In genomic region chr17:4405038-4405669, GRCh38 we compare ENCODE assay signal across 2 cellular contexts.
TF ChIP-seq lines count a peak whose summit lies in the region.

No MANE protein-coding gene starts in this region.

TF ChIP-seq in IMR-90, 13 proteins besides CTCF, POLR2A, EP300 and RAD21:
- TF ChIP-seq NFE2L2 (IDR thresholded peaks at IDR 0.05; ENCODE audit: low read depth, low read length) (no peak), CEBPB (IDR thresholded peaks at IDR 0.05; ENCODE audit: low read depth, low read length) (no peak), MAFK (IDR thresholded peaks at IDR 0.05; ENCODE audit: low read depth, low read length) (no peak), MXI1 (IDR thresholded peaks at IDR 0.05; ENCODE audit: borderline replicate concordance, low read depth, low read length) (no peak), ELK1 (IDR thresholded peaks at IDR 0.05; ENCODE audit: borderline replicate concordance, low read depth, low read length) (no peak), FOS (IDR thresholded peaks at IDR 0.05; ENCODE audit: low read depth, low read length) (no peak), RFX5 (IDR thresholded peaks at IDR 0.05; ENCODE audit: low read depth, low read length) (no peak), USF2 (IDR thresholded peaks at IDR 0.05; ENCODE audit: low read depth, low read length) (no peak), SMC3 (IDR thresholded peaks at IDR 0.05; ENCODE audit: low read depth, low read length) (no peak), CHD1 (IDR thresholded peaks at IDR 0.05; ENCODE audit: low read depth, low read length) (no peak), MAZ (IDR thresholded peaks at IDR 0.05; ENCODE audit: borderline replicate concordance, low read depth, low read length) (no peak), BHLHE40 (IDR thresholded peaks at IDR 0.05; ENCODE audit: low read depth, low read length) (no peak), RCOR1 (IDR thresholded peaks at IDR 0.05; ENCODE audit: insufficient replicate concordance, low read length) (no peak)

TF ChIP-seq in H1, 55 proteins besides CTCF, POLR2A, EP300 and RAD21:
- TF ChIP-seq SRF (IDR thresholded peaks at IDR 0.05; ENCODE audit: low read depth, low read length), result no peak
- no peak for TF ChIP-seq NANOG (IDR thresholded peaks at IDR 0.05; ENCODE audit: insufficient read depth, low read depth, low read length, poor library complexity, severe bottlenecking)
- no peak for TF ChIP-seq HDAC6 (IDR thresholded peaks at IDR 0.05; ENCODE audit: low read depth, low read length)
- TF ChIP-seq SIX5 (IDR thresholded peaks at IDR 0.05; ENCODE audit: low read depth, low read length), result no peak
- no peak for TF ChIP-seq CREB1 (IDR thresholded peaks at IDR 0.05)
- TF ChIP-seq HDAC2 (IDR thresholded peaks at IDR 0.05; ENCODE audit: borderline replicate concordance in 1 of 2, low read depth in 2 of 2, low read length in 2 of 2), result no peak
- TF ChIP-seq POLR2AphosphoS5 (IDR thresholded peaks at IDR 0.05; ENCODE audit: low read depth, low read length), result no peak
- TF ChIP-seq ZNF274 (IDR thresholded peaks at IDR 0.05; ENCODE audit: borderline replicate concordance, extremely low read depth, low read length), result no peak
- TF ChIP-seq CHD1 (IDR thresholded peaks at IDR 0.05; ENCODE audit: low read depth, low read length), result no peak
- no peak for TF ChIP-seq YY1 (IDR thresholded peaks at IDR 0.05; ENCODE audit: low read depth, low read length)
- no peak for TF ChIP-seq CBX5 (IDR thresholded peaks at IDR 0.05; ENCODE audit: low read depth, low read length)
- no peak for TF ChIP-seq ATF3 (IDR thresholded peaks at IDR 0.05; ENCODE audit: insufficient read depth, low read depth, low read length)
- TF ChIP-seq GABPA (IDR thresholded peaks at IDR 0.05; ENCODE audit: borderline replicate concordance, insufficient read depth, low read length), result no peak
- TF ChIP-seq FOSL1 (IDR thresholded peaks at IDR 0.05; ENCODE audit: insufficient read depth, low read depth, low read length), result no peak
- no peak for TF ChIP-seq GTF2F1 (IDR thresholded peaks at IDR 0.05; ENCODE audit: borderline replicate concordance, low read depth, low read length)
- TF ChIP-seq RXRA (IDR thresholded peaks at IDR 0.05; ENCODE audit: insufficient read depth, low read depth, low read length), result no peak
